In the genomic region with DNA sequence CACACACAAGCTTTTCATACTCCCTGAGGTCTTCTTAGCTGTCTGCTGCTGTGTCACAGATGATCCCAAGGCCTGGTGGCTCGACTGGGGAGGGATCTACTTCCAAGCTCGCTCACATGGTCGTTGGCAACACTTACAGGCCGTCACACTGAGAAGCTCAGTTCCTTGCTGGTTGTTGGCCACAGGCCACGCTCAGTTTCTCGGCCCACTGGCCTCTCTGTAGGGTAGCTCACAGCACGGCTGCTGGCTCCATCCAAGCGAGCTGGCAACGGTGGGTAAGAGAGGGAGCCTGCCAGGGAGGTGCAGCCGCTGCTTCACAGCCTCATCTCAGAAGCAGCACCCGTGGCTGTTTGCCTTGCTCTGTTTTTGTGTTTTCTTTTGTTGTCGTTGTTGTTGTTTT, we compare ENCODE assay signal across 12 cellular contexts. TPM values are rescaled to one million over a fixed set of nuclear protein-coding genes. Genes with fewer than 3 reads are reported as not detected.
"Had no signal": no experiment of that assay in that cellular context is flagged by ENCODE, and none has a peak within 500 bp of the region (broad histone marks: within the 10 kb centered on the region; RNA-seq: fewer than 3 reads in every experiment).

No MANE protein-coding gene starts in this region.

- DNase-seq: activated CD4-positive, alpha-beta T cell treated with anti-CD3 and anti-CD28 coated beads, Interleukin-2, amount 50 U/mL, for 48 hours; activated naive CD4-positive, alpha-beta T cell treated with anti-CD3 and anti-CD28 coated beads for 36 hours; erythroblast; gastrocnemius medialis; heart right ventricle; left ventricle myocardium inferior; mucosa of descending colon; naive thymus-derived CD8-positive, alpha-beta T cell; uterus had no signal

- ATAC-seq: gastrocnemius medialis; heart right ventricle; mucosa of descending colon; naive thymus-derived CD8-positive, alpha-beta T cell; stimulated activated memory B cell treated with anti-CD40 and anti-IgM and Interleukin-4, amounts not matched to agents 10 μg/mL and 1 μg/mL and 100 μg/mL, for 72 hours had no signal

- H3K36me3 Mint-ChIP-seq: memory B cell; naive thymus-derived CD8-positive, alpha-beta T cell; stimulated activated memory B cell treated with anti-CD40 and anti-IgM and Interleukin-4, amounts not matched to agents 10 μg/mL and 1 μg/mL and 100 μg/mL, for 72 hours had no signal

- H3K27ac Mint-ChIP-seq: activated naive CD4-positive, alpha-beta T cell treated with anti-CD3 and anti-CD28 coated beads for 36 hours; activated T-helper 2 cell treated with anti-CD3 and anti-CD28 coated beads, Interferon-gamma antibody, Interleukin-2, Interleukin-4, amounts not matched to agents 10 μg/mL and 5 μg/mL and 100 μg/mL, durations not matched to agents 14 hours and 24 hours and 36 hours; memory B cell; naive thymus-derived CD8-positive, alpha-beta T cell; stimulated activated memory B cell treated with anti-CD40 and anti-IgM and Interleukin-4, amounts not matched to agents 10 μg/mL and 1 μg/mL and 100 μg/mL, for 72 hours had no signal

- H3K9me3 Mint-ChIP-seq: activated naive CD4-positive, alpha-beta T cell treated with anti-CD3 and anti-CD28 coated beads for 36 hours; activated T-helper 2 cell treated with anti-CD3 and anti-CD28 coated beads, Interferon-gamma antibody, Interleukin-2, Interleukin-4, amounts not matched to agents 10 μg/mL and 5 μg/mL and 100 μg/mL, durations not matched to agents 14 hours and 24 hours and 36 hours; memory B cell had no signal

RNA-seq across cellular contexts. Expression of gene GFPT2, which starts 43.8 kb away (rescaled TPM):
- total RNA-seq: activated T-helper 2 cell treated with anti-CD3 and anti-CD28 coated beads, Interferon-gamma antibody, Interleukin-2, Interleukin-4, amounts not matched to agents 10 μg/mL and 5 μg/mL and 100 μg/mL, durations not matched to agents 14 hours and 24 hours and 36 hours had no signal
